In the genomic region with DNA sequence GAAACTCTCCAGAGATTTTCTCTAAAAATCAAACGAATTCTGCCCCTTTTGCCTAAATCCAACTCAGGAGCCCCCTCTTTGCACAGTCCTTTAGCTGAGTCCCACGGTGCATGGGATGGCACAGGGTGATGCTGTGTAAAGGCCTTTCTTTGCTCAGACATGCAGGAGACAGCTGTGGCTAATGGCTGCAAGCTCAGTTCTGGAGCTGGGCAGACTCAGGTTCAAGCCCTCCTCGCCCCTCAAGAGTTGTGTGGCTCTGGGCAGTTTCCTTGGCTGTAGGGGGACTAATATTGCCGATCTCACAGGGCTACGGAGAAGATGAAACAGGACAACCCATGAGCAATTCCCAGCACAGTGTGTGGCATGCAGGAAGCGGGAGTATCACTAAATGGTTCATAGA, we compare ENCODE assay signal across 21 cellular contexts. TPM values are rescaled to one million over a fixed set of nuclear protein-coding genes. Genes with fewer than 3 reads are reported as not detected.
DNase-seq lines count a peak whose midpoint lies in the region; ATAC-seq and TF ChIP-seq lines count a peak whose summit lies in the region.
"Had no signal": no experiment of that assay in that cellular context is flagged by ENCODE, and none has a peak within 500 bp of the region (broad histone marks: within the 10 kb centered on the region; RNA-seq: fewer than 3 reads in every experiment).

No MANE protein-coding gene starts in this region.

- POLR2A ChIA-PET in CD4-positive, alpha-beta memory T cell (lab: Charles Lee; ENCODE audit: partially characterized antibody) = interaction anchor here (0.6 to 0.7 kb wide), 3 partner anchors 16 to 202 kb away, joined by 3 to 5 read pairs (median 3); no protein-coding TSS in a partner anchor

- peaks cover 4% of the 10 kb centered on the region for H3K36me3 ChIP-seq in CD4-positive, alpha-beta memory T cell (ENCODE audit: insufficient read depth, low read length)
- H3K36me3 ChIP-seq in H7 (replicated peaks; ENCODE audit: control insufficient read depth, insufficient read depth, low read length) (no peaks in the 10 kb centered on the region), endodermal cell (ENCODE audit: control insufficient read depth, insufficient read depth, low read length) (peaks cover 46% of the 10 kb centered on the region), spleen (peaks cover 0 to 71% (median 0%) of the 10 kb centered on the region in 6 donors)
- H3K36me3 ChIP-seq: SJCRH30 had no signal

- no peak overlapping the region for H3K27ac ChIP-seq in CD4-positive, alpha-beta memory T cell (ENCODE audit: low read depth, low read length)
- no peak overlapping the region for H3K27ac ChIP-seq in endodermal cell (ENCODE audit: low read depth, low read length)
- no peak overlapping the region for H3K27ac ChIP-seq in spleen
- H3K27ac ChIP-seq: KMS-11, SJCRH30 had no signal

- intact Hi-C loops in CD4-positive, alpha-beta memory T cell (cut with micrococcal nuclease) = no loop called here
- intact Hi-C loops in spleen (cut with DNase I; ENCODE audit: low total_unique reads) = no loop called here

- H3K9me3 ChIP-seq in CD4-positive, alpha-beta memory T cell (ENCODE audit: control insufficient read depth in 1 of 2, low read length in 2 of 2) = no peaks in the 10 kb centered on the region
- H3K9me3 ChIP-seq in endodermal cell (ENCODE audit: control insufficient read depth, low read length) (no peaks in the 10 kb centered on the region), spleen (no peaks in the 10 kb centered on the region)
- H3K9me3 ChIP-seq: SJCRH30 had no signal

- TF ChIP-seq CTCF in endodermal cell (conservative IDR thresholded peaks at IDR 0.05) = no peak
- no peak for TF ChIP-seq CTCF in spleen (IDR thresholded peaks at IDR 0.05 in 8 of 11, conservative IDR thresholded peaks at IDR 0.05 in 3 of 11)

- H3K4me3 ChIP-seq in CD4-positive, alpha-beta memory T cell (ENCODE audit: low read length in 2 of 2) = no peak overlapping the region
- H3K4me3 ChIP-seq in H7 (ENCODE audit: insufficient read depth, low read depth, low read length) (no peak overlapping the region), endodermal cell (ENCODE audit: low read length) (no peak overlapping the region), spleen (no peak overlapping the region)
- H3K4me3 ChIP-seq: SJCRH30 had no signal

- TF ChIP-seq POLR2A in spleen (IDR thresholded peaks at IDR 0.05) = no peak

- WGBS in endodermal cell (ENCODE audit: insufficient coverage in 1 of 2, insufficient read length in 1 of 2), 2 experiments = 87 to 94% methylated on average over 5 to 6 of the region's 6 CpGs
- WGBS in spleen, 5 donors = 88 to 97% (median 94%) methylated on average over 6 of the region's 6 CpGs

- no peaks in the 10 kb centered on the region for H3K9me3 Mint-ChIP-seq in CD4-positive, alpha-beta memory T cell
- no peaks in the 10 kb centered on the region for H3K9me3 Mint-ChIP-seq in endodermal cell
- no peaks in the 10 kb centered on the region for H3K9me3 Mint-ChIP-seq in stimulated activated memory B cell treated with anti-CD40 and anti-IgM and Interleukin-4, amounts not matched to agents 10 μg/mL and 1 μg/mL and 100 μg/mL, for 72 hours
- H3K9me3 Mint-ChIP-seq: HFFc6 had no signal

- H3K27me3 ChIP-seq in CD4-positive, alpha-beta memory T cell (ENCODE audit: insufficient read depth, low read length) = no peaks in the 10 kb centered on the region
- H3K27me3 ChIP-seq in H7 (ENCODE audit: control insufficient read depth, insufficient read depth, low read length) (no peaks in the 10 kb centered on the region), endodermal cell (ENCODE audit: control insufficient read depth, insufficient read depth, low read length, poor library complexity, severe bottlenecking) (no peaks in the 10 kb centered on the region), spleen (replicated peaks in 1 of 7) (no peaks in the 10 kb centered on the region)
- H3K27me3 ChIP-seq: SJCRH30 had no signal

- H3K27ac Mint-ChIP-seq in CD4-positive, alpha-beta memory T cell = peak overlapping the region; percentile 46 to 85 (median 63)
- peak overlapping the region; percentile 50 for H3K27ac Mint-ChIP-seq in endodermal cell
- no peak overlapping the region for H3K27ac Mint-ChIP-seq in stimulated activated memory B cell treated with anti-CD40 and anti-IgM and Interleukin-4, amounts not matched to agents 10 μg/mL and 1 μg/mL and 100 μg/mL, for 72 hours
- H3K27ac Mint-ChIP-seq: HFFc6 had no signal

- H3K4me1 ChIP-seq in CD4-positive, alpha-beta memory T cell (ENCODE audit: insufficient read depth, low read length) = peaks cover 13% of the 10 kb centered on the region
- H3K4me1 ChIP-seq in endodermal cell (ENCODE audit: control insufficient read depth, insufficient read depth, low read length) (peaks cover 32% of the 10 kb centered on the region), spleen (peaks cover 0 to 10% (median 0%) of the 10 kb centered on the region in 6 donors)
- H3K4me1 ChIP-seq: SJCRH30 had no signal

- DNase-seq in CD4-positive, alpha-beta memory T cell = no peak
- DNase-seq in H7 = peak; percentile 29
- DNase-seq in endodermal cell = peak; percentile 45
- DNase-seq in spleen = peak; percentile 27
- DNase-seq: ACHN, AML-193, DMS79 treated with DMSO at 0.1 percent for 48 hours, GOT3, HFFc6, NCI-H1436, NCI-H2029, NCI-H2171, NCI-H748 treated with DMSO at 0.1 percent for 48 hours, RPMI8226, SJCRH30 had no signal

- H3K9ac ChIP-seq in endodermal cell (ENCODE audit: extremely low read depth, low read length, poor library complexity, severe bottlenecking) = no peak overlapping the region
- H3K9ac ChIP-seq: KMS-11 had no signal

- H3K27me3 Mint-ChIP-seq in CD4-positive, alpha-beta memory T cell = no peaks in the 10 kb centered on the region
- H3K27me3 Mint-ChIP-seq in endodermal cell (ENCODE audit: insufficient read depth) = no peaks in the 10 kb centered on the region
- H3K27me3 Mint-ChIP-seq in stimulated activated memory B cell treated with anti-CD40 and anti-IgM and Interleukin-4, amounts not matched to agents 10 μg/mL and 1 μg/mL and 100 μg/mL, for 72 hours = no peaks in the 10 kb centered on the region

- H3K4me1 Mint-ChIP-seq in CD4-positive, alpha-beta memory T cell = peaks cover 12 to 50% (median 18%) of the 10 kb centered on the region in 4 donors
- H3K4me1 Mint-ChIP-seq in endodermal cell = peaks cover 58% of the 10 kb centered on the region
- H3K4me1 Mint-ChIP-seq in stimulated activated memory B cell treated with anti-CD40 and anti-IgM and Interleukin-4, amounts not matched to agents 10 μg/mL and 1 μg/mL and 100 μg/mL, for 72 hours = no peaks in the 10 kb centered on the region

- no peak for ATAC-seq in stimulated activated memory B cell treated with anti-CD40 and anti-IgM and Interleukin-4, amounts not matched to agents 10 μg/mL and 1 μg/mL and 100 μg/mL, for 72 hours
- no peak for ATAC-seq in GM19035 (IDR thresholded peaks at IDR 0.05; ENCODE audit: unreplicated experiment)
- no peak for ATAC-seq in HG02938 (IDR thresholded peaks at IDR 0.05; ENCODE audit: unreplicated experiment)

- CTCF ChIA-PET in CD4-positive, alpha-beta memory T cell (lab: Charles Lee; ENCODE audit: partially characterized antibody) = no interaction called here

- H3K4me3 Mint-ChIP-seq in CD4-positive, alpha-beta memory T cell = peak overlapping the region in 2 of 8 donors; percentile 3 to 18
- no peak overlapping the region for H3K4me3 Mint-ChIP-seq in endodermal cell
- H3K4me3 Mint-ChIP-seq in stimulated activated memory B cell treated with anti-CD40 and anti-IgM and Interleukin-4, amounts not matched to agents 10 μg/mL and 1 μg/mL and 100 μg/mL, for 72 hours = no peak overlapping the region
- H3K4me3 Mint-ChIP-seq: HFFc6 had no signal

- peaks cover 16 to 29% of the 10 kb centered on the region in 2 donors for H3K36me3 Mint-ChIP-seq in CD4-positive, alpha-beta memory T cell
- peaks cover 25% of the 10 kb centered on the region for H3K36me3 Mint-ChIP-seq in endodermal cell (ENCODE audit: low read depth)
- peaks cover 27% of the 10 kb centered on the region for H3K36me3 Mint-ChIP-seq in stimulated activated memory B cell treated with anti-CD40 and anti-IgM and Interleukin-4, amounts not matched to agents 10 μg/mL and 1 μg/mL and 100 μg/mL, for 72 hours

RNA-seq across cellular contexts. Expression of gene CLEC2L, which starts 42.6 kb away (rescaled TPM):
- total RNA-seq in CD4-positive, alpha-beta memory T cell = not detected
- polyA plus RNA-seq in CD4-positive, alpha-beta memory T cell = not detected
- total RNA-seq in H7 (2014; rRNA removed; shearing (Covaris generic)) = not detected in 2 replicates
- total RNA-seq in endodermal cell (1 to 10 TPM; 1.2 to 1.5 TPM), spleen (not detected)
- 0.61 TPM for polyA plus RNA-seq in endodermal cell (2013, experiment 1 of 2)
- 0.41 TPM for polyA plus RNA-seq in endodermal cell (2013, experiment 2 of 2)
- under 1 TPM in 1 of 3 donors, not detected in 2; 0.11 TPM for polyA plus RNA-seq in spleen
- total RNA-seq: HFFc6, M059J, NCI-H460, SJCRH30 had no signal

Comparison
In these comparisons a context has a peak if more than half of its experiments do, and no peak if none do; other contexts are left out.
1. DNase-seq: peak in H7 (single experiment), endodermal cell (single experiment) and spleen (single experiment); none in CD4-positive, alpha-beta memory T cell (0 of 5).